ENCODE assay signal across 1 cellular context in genomic region chr7:94251-94801, GRCh38.
TF ChIP-seq lines count a peak whose summit lies in the region.

No MANE protein-coding gene starts in this region.

TF ChIP-seq in H1, 55 proteins besides CTCF, POLR2A, EP300 and RAD21 (continued from another document):
- TF ChIP-seq RBBP5 (IDR thresholded peaks at IDR 0.05; ENCODE audit: borderline replicate concordance, low read depth, low read length): no peak
- TF ChIP-seq NANOG (IDR thresholded peaks at IDR 0.05; ENCODE audit: insufficient read depth, low read depth, low read length, poor library complexity, severe bottlenecking): no peak
- no peak for TF ChIP-seq SP1 (IDR thresholded peaks at IDR 0.05; ENCODE audit: low read depth, low read length)
- TF ChIP-seq FOSL1 (IDR thresholded peaks at IDR 0.05; ENCODE audit: insufficient read depth, low read depth, low read length): no peak
- TF ChIP-seq ATF2 (IDR thresholded peaks at IDR 0.05; ENCODE audit: low read length): no peak
- no peak for TF ChIP-seq KDM4A (IDR thresholded peaks at IDR 0.05; ENCODE audit: low read depth, low read length, severe bottlenecking)
- TF ChIP-seq KDM5A (IDR thresholded peaks at IDR 0.05; ENCODE audit: low read length): no peak
- TF ChIP-seq RFX5 (IDR thresholded peaks at IDR 0.05; ENCODE audit: borderline replicate concordance, low read depth, low read length): no peak
